Comparison of ENCODE assay signal across 8 cellular contexts in genomic region chr5:139668064-139668880, GRCh38. TPM values are rescaled to one million over a fixed set of nuclear protein-coding genes. Genes with fewer than 3 reads are reported as not detected.
DNase-seq lines count a peak whose midpoint lies in the region; ATAC-seq and TF ChIP-seq lines count a peak whose summit lies in the region.

No MANE protein-coding gene starts in this region.

- peak overlapping the region; percentile 95 for H3K27ac ChIP-seq in rectal smooth muscle tissue (ENCODE audit: low read depth, low read length)

- H3K9me3 Mint-ChIP-seq in activated naive CD4-positive, alpha-beta T cell treated with anti-CD3 and anti-CD28 coated beads for 36 hours = no peaks in the 10 kb centered on the region

- peak overlapping the region; percentile 84 for H3K9ac ChIP-seq in rectal smooth muscle tissue (ENCODE audit: low read length)

- no peaks in the 10 kb centered on the region for H3K36me3 Mint-ChIP-seq in activated naive CD4-positive, alpha-beta T cell treated with anti-CD3 and anti-CD28 coated beads for 36 hours (ENCODE audit: low read depth)

- peaks cover 28% of the 10 kb centered on the region for H3K4me1 Mint-ChIP-seq in activated naive CD4-positive, alpha-beta T cell treated with anti-CD3 and anti-CD28 coated beads for 36 hours (ENCODE audit: low read depth)

- peaks cover 13% of the 10 kb centered on the region for H3K4me1 ChIP-seq in rectal smooth muscle tissue (ENCODE audit: control insufficient read depth, insufficient read depth, low read length)

- CTCF ChIA-PET in activated naive CD4-positive, alpha-beta T cell treated with anti-CD3 and anti-CD28 coated beads for 36 hours (lab: Charles Lee) = interaction anchor here (0.7 to 1.4 kb wide), 2 partner anchors 107 to 154 kb away, joined by 3 read pairs; no protein-coding TSS in a partner anchor

- peak overlapping the region; percentile 60 for H3K4me3 Mint-ChIP-seq in activated naive CD4-positive, alpha-beta T cell treated with anti-CD3 and anti-CD28 coated beads for 36 hours

- H3K27me3 Mint-ChIP-seq in activated naive CD4-positive, alpha-beta T cell treated with anti-CD3 and anti-CD28 coated beads for 36 hours (ENCODE audit: low read depth) = peaks cover 12% of the 10 kb centered on the region

- no peak for TF ChIP-seq CTCF in LNCaP clone FGC (IDR thresholded peaks at IDR 0.05; ENCODE audit: control insufficient read depth, extremely low read depth, insufficient read depth)

- H3K4me3 ChIP-seq in LNCaP clone FGC (ENCODE audit: low read depth, low read length) = peak overlapping the region; percentile 41
- peak overlapping the region; percentile 67 for H3K4me3 ChIP-seq in rectal smooth muscle tissue (ENCODE audit: low read length)

- no peaks in the 10 kb centered on the region for H3K27me3 ChIP-seq in rectal smooth muscle tissue (ENCODE audit: control insufficient read depth, insufficient read depth, low read length)

- ATAC-seq in GM19467 (IDR thresholded peaks at IDR 0.05; ENCODE audit: unreplicated experiment) = no peak

- DNase-seq in ELF-1 (ENCODE audit: low read depth, low spot score) = peak; percentile 75
- no peak for DNase-seq in LNCaP clone FGC (ENCODE audit: low read depth)
- DNase-seq in activated naive CD4-positive, alpha-beta T cell treated with anti-CD3 and anti-CD28 coated beads for 36 hours = peak; percentile 55
- peak; percentile 63 for DNase-seq in glomerular visceral epithelial cell (ENCODE audit: extremely low spot score)
- no peak for DNase-seq in foreskin melanocyte
- no peak for DNase-seq in NCI-H2196 treated with DMSO at 0.1 percent for 48 hours (lab: John Stamatoyannopoulos, UW; ENCODE audit: unreplicated experiment)

- H3K36me3 ChIP-seq in rectal smooth muscle tissue (ENCODE audit: control insufficient read depth, insufficient read depth, low read length) = no peaks in the 10 kb centered on the region

- intact Hi-C loops in activated naive CD4-positive, alpha-beta T cell treated with anti-CD3 and anti-CD28 coated beads for 36 hours (cut with micrococcal nuclease) = no loop called here

- H3K27ac Mint-ChIP-seq in activated naive CD4-positive, alpha-beta T cell treated with anti-CD3 and anti-CD28 coated beads for 36 hours = no peak overlapping the region

RNA-seq across cellular contexts. Expression of gene CXXC5, which starts 20.1 kb away (rescaled TPM):
- 1 to 10 TPM; 1.2 to 1.7 TPM for total RNA-seq in activated naive CD4-positive, alpha-beta T cell treated with anti-CD3 and anti-CD28 coated beads for 36 hours

Comparison
In these comparisons a context has a peak if more than half of its experiments do, and no peak if none do; other contexts are left out.
1. DNase-seq: peak in ELF-1 (single experiment), activated naive CD4-positive, alpha-beta T cell treated with anti-CD3 and anti-CD28 coated beads for 36 hours (single experiment) and glomerular visceral epithelial cell (single experiment); none in LNCaP clone FGC (single experiment), foreskin melanocyte (single experiment) and NCI-H2196 treated with DMSO at 0.1 percent for 48 hours (single experiment).